ENCODE assay signal across 13 cellular contexts in the genomic region with DNA sequence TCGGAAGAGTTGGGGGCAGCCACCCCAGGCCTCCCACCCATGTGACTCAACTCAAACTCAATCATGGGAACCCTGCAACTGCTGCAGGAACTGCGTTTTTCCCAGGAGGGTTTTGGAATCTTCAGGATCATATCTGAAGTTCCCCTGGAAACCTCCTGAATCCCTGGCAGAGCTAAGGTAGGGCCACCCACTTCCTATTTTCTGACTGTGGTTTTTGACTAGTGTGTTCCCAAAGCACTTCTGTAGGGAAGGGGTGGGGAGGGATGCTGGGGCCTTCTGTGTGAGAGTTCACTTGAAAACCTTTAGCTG.
"Had no signal": no experiment of that assay in that cellular context is flagged by ENCODE, and none has a peak within 500 bp of the region (broad histone marks: within the 10 kb centered on the region; RNA-seq: fewer than 3 reads in every experiment).

No MANE protein-coding gene starts in this region.

- ATAC-seq: activated CD4-positive, alpha-beta T cell treated with anti-CD3 and anti-CD28 coated beads for 36 hours; left lung; psoas muscle; right cardiac atrium; stimulated activated naive CD8-positive, alpha-beta T cell treated with anti-CD3 and anti-CD28 coated beads, Interleukin-15, amount 100 ng/mL, for 72 hours had no signal

- DNase-seq: activated CD4-positive, alpha-beta T cell treated with anti-CD3 and anti-CD28 coated beads for 36 hours; activated naive CD4-positive, alpha-beta T cell treated with Interleukin-2 at 50 U/mL for 16 hours; amygdala; caudate nucleus; foreskin melanocyte; glutamatergic neuron; stimulated activated CD4-positive, alpha-beta T cell treated with anti-CD3 and anti-CD28 coated beads, Interleukin-15, amount 100 ng/mL, for 24 hours; stimulated activated CD4-positive, alpha-beta T cell treated with anti-CD3 and anti-CD28 coated beads, Interleukin-2, amount 100 ng/mL, for 48 hours; trophoblast cell had no signal
